9 cellular contexts compared by ENCODE assay signal in genomic region chr12:121535150-121536057, GRCh38.
DNase-seq lines count a peak whose midpoint lies in the region; ATAC-seq and TF ChIP-seq lines count a peak whose summit lies in the region.
"Had no signal": no experiment of that assay in that cellular context is flagged by ENCODE, and none has a peak within 500 bp of the region (broad histone marks: within the 10 kb centered on the region; RNA-seq: fewer than 3 reads in every experiment).

No MANE protein-coding gene starts in this region.

- ATAC-seq in HG02870 (IDR thresholded peaks at IDR 0.05; ENCODE audit: unreplicated experiment) (no peak), GM18867 (IDR thresholded peaks at IDR 0.05; ENCODE audit: unreplicated experiment) (no peak)

- TF ChIP-seq CTCF in RWPE1 (conservative IDR thresholded peaks at IDR 0.05; ENCODE audit: low read depth) (no peak), fibroblast of mammary gland (conservative IDR thresholded peaks at IDR 0.05; ENCODE audit: control insufficient read depth, insufficient read depth, low read depth, low read length) (no peak), retinal pigment epithelial cell (conservative IDR thresholded peaks at IDR 0.05; ENCODE audit: low read depth, low read length) (no peak)

- POLR2A ChIA-PET in RWPE1 (lab: Yijun Ruan, JAX; ENCODE audit: low non-redundant PET) = no interaction called here

- CTCF ChIA-PET in RWPE1 (lab: Yijun Ruan, JAX) = interaction anchor here (0.9 kb wide), 1 partner anchor 41 kb away, joined by 3 read pairs; no protein-coding TSS in a partner anchor

- no peak for DNase-seq in RWPE1 (ENCODE audit: low spot score)
- DNase-seq in fibroblast of mammary gland (ENCODE audit: low read depth) = no peak
- DNase-seq in retinal pigment epithelial cell (ENCODE audit: low read depth) = no peak
- DNase-seq in anterior cingulate cortex (lab: John Stamatoyannopoulos, UW) = no peak
- DNase-seq in NCI-H128 (lab: John Stamatoyannopoulos, UW; ENCODE audit: unreplicated experiment) = no peak

- peak overlapping the region; percentile 37; the same call in 1 of the 2 replicates for H3K27ac ChIP-seq in RWPE1
- H3K27ac ChIP-seq: neutrophil had no signal

- H3K4me3 ChIP-seq in GM08714 (ENCODE audit: low read length) = peak overlapping the region; percentile 51; the same call in 1 of the 2 replicates
- H3K4me3 ChIP-seq in fibroblast of mammary gland (ENCODE audit: control insufficient read depth, low read depth, low read length) = peak overlapping the region; percentile 50
- H3K4me3 ChIP-seq in retinal pigment epithelial cell (ENCODE audit: low read length) = peak overlapping the region; percentile 51
